8 cellular contexts compared by ENCODE assay signal in the genomic region with DNA sequence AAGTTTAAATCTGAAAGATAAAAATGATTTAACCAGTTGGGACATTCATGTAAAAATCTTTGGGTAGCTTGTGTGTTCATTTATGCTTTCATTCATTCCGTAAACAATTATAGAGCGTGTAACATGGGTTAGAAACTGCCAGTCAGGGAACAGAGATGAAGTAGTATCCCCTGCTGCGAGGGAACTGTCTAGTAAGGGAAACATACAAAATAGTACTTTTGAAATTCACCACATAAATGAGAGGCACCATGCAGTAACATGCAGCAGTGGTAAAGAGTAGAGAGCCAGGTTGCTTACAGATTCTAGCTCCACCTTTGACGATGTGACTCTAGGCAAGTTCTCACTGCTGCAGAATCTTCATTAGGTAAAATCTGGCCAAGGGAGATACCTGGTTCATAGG. TPM values are rescaled to one million over a fixed set of nuclear protein-coding genes. Genes with fewer than 3 reads are reported as not detected.
DNase-seq lines count a peak whose midpoint lies in the region; ATAC-seq, FAIRE-seq and TF ChIP-seq lines count a peak whose summit lies in the region.

No MANE protein-coding gene starts in this region.

- peaks cover 45% of the 10 kb centered on the region for H3K79me2 ChIP-seq in OCI-LY1 (ENCODE audit: insufficient read depth, low read length)
- H3K79me2 ChIP-seq in endothelial cell of umbilical vein (ENCODE audit: control insufficient read depth, insufficient read depth, low read length), result peaks cover 39% of the 10 kb centered on the region

- FAIRE-seq in endothelial cell of umbilical vein (lab: Jason Lieb, UNC), result no peak

- H3K9me3 ChIP-seq in OCI-LY1 (ENCODE audit: low read length) (no peaks in the 10 kb centered on the region), endothelial cell of umbilical vein (replicated peaks; ENCODE audit: control insufficient read depth, insufficient read depth, low read length) (no peaks in the 10 kb centered on the region), colonic mucosa (no peaks in the 10 kb centered on the region)

- no peak for ATAC-seq in HG03439 (IDR thresholded peaks at IDR 0.05; ENCODE audit: unreplicated experiment)

- H3F3A ChIP-seq in OCI-LY1 (ENCODE audit: insufficient read depth, low read length), result no peaks in the 10 kb centered on the region

- no peaks in the 10 kb centered on the region for H3K9me2 ChIP-seq in OCI-LY1 (ENCODE audit: low read depth, low read length)

- POLR2A ChIA-PET in endothelial cell of umbilical vein (lab: Charles Lee), result interaction anchor here (0.7 to 0.9 kb wide), 2 partner anchors 11 to 12 kb away, joined by 3 read pairs; no protein-coding TSS in a partner anchor

- H3K27me3 ChIP-seq in OCI-LY1 (ENCODE audit: insufficient read depth, low read length) (no peaks in the 10 kb centered on the region), endothelial cell of umbilical vein (ENCODE audit: control insufficient read depth in 2 of 2, insufficient read depth in 2 of 2, low read length in 2 of 2) (no peaks in the 10 kb centered on the region), colonic mucosa (no peaks in the 10 kb centered on the region)

- CTCF ChIA-PET in endothelial cell of umbilical vein (lab: Charles Lee), result interaction anchor here (0.9 kb wide), 1 partner anchor 113 kb away, joined by 3 read pairs; no protein-coding TSS in a partner anchor

- H4K20me1 ChIP-seq in OCI-LY1 (ENCODE audit: insufficient read depth, low read length) (no peaks in the 10 kb centered on the region), endothelial cell of umbilical vein (replicated peaks; ENCODE audit: control insufficient read depth, extremely low read depth, insufficient read depth, low read length) (no peaks in the 10 kb centered on the region)

- H2AFZ ChIP-seq in OCI-LY1 (ENCODE audit: low read length), result peak overlapping the region; percentile 18; the same call in 1 of the 2 replicates
- peak overlapping the region; percentile 36 for H2AFZ ChIP-seq in endothelial cell of umbilical vein (ENCODE audit: low read depth, low read length)

- H3K4me2 ChIP-seq in OCI-LY1 (ENCODE audit: low read length), result peak overlapping the region; percentile 84
- peak overlapping the region; percentile 95 for H3K4me2 ChIP-seq in endothelial cell of umbilical vein (ENCODE audit: insufficient read depth, low read length)

- no peaks in the 10 kb centered on the region for H3K9me1 ChIP-seq in endothelial cell of umbilical vein (replicated peaks; ENCODE audit: control insufficient read depth, extremely low read depth, insufficient read depth, low read length)

- TF ChIP-seq POLR2A in endothelial cell of umbilical vein (IDR thresholded peaks at IDR 0.05; ENCODE audit: low read depth, low read length), result no peak

- dilution Hi-C loops in endothelial cell of umbilical vein (cut with MboI; ENCODE audit: extremely low pct_ligation_motif_present, low sequenced_read_pairs), result no loop called here

- H3K36me3 ChIP-seq in OCI-LY1 (ENCODE audit: insufficient read depth, low read length) (peaks cover 12% of the 10 kb centered on the region), endothelial cell of umbilical vein (ENCODE audit: control insufficient read depth in 2 of 2, extremely low read depth in 1 of 2, insufficient read depth in 2 of 2, low read length in 2 of 2) (no peaks in the 10 kb centered on the region), colonic mucosa (no peaks in the 10 kb centered on the region)

- peak overlapping the region; percentile 89 for H3K27ac ChIP-seq in OCI-LY1 (ENCODE audit: low read depth, low read length, poor library complexity, severe bottlenecking)
- peak overlapping the region; percentile 87 for H3K27ac ChIP-seq in endothelial cell of umbilical vein (ENCODE audit: insufficient read depth, low read depth, low read length)
- H3K27ac ChIP-seq in colonic mucosa, result no peak overlapping the region

- intact Hi-C loops in endothelial cell of umbilical vein (cut with micrococcal nuclease) (no loop called here), colonic mucosa (cut with DNase I) (no loop called here)

- H3K4me3 ChIP-seq in OCI-LY1 (ENCODE audit: low read depth, low read length, poor library complexity, severe bottlenecking) (peak overlapping the region; percentile 67), endothelial cell of umbilical vein (replicated peaks in 1 of 3; ENCODE audit: insufficient read depth in 1 of 3, low read depth in 1 of 3, low read length in 3 of 3) (peak overlapping the region; percentile 72 to 86 (median 75)), colonic mucosa (no peak overlapping the region)

- DNase-seq in NCI-H1092 treated with DMSO at 0.1 percent for 48 hours (lab: John Stamatoyannopoulos, UW) (peak; percentile 16), NCI-H1092 (lab: John Stamatoyannopoulos, UW) (no peak), endothelial cell of umbilical vein (ENCODE audit: low read depth, low spot score) (peak; percentile 16), renal cortical epithelial cell (ENCODE audit: low read depth) (peak; percentile 15), middle frontal gyrus (ENCODE audit: extremely low spot score, low spot score) (no peak), colonic mucosa (no peak)

- TF ChIP-seq CTCF in OCI-LY1 (IDR thresholded peaks at IDR 0.05; ENCODE audit: low read length) (no peak), endothelial cell of umbilical vein (IDR thresholded peaks at IDR 0.05; ENCODE audit: extremely low read depth in 1 of 2, insufficient read depth in 1 of 2, low read depth in 1 of 2, low read length in 2 of 2) (no peak), colonic mucosa (IDR thresholded peaks at IDR 0.05) (no peak)

- BruUV-seq in endothelial cell of umbilical vein (replicated peaks; lab: Mats Ljungman, UMichigan), result no TSS peak

- peaks cover 51% of the 10 kb centered on the region for H3K4me1 ChIP-seq in OCI-LY1 (ENCODE audit: insufficient read depth, low read length, severe bottlenecking)
- H3K4me1 ChIP-seq in endothelial cell of umbilical vein (ENCODE audit: control insufficient read depth, extremely low read depth, insufficient read depth, low read length), result peaks cover 18% of the 10 kb centered on the region
- peaks cover 6% of the 10 kb centered on the region for H3K4me1 ChIP-seq in colonic mucosa

- peak overlapping the region; percentile 85 for H3K9ac ChIP-seq in OCI-LY1 (ENCODE audit: low read length)
- H3K9ac ChIP-seq in endothelial cell of umbilical vein (replicated peaks; ENCODE audit: extremely low read depth, insufficient read depth, low read length), result peak overlapping the region; percentile 89
- H3K9ac ChIP-seq in colonic mucosa (ENCODE audit: low read depth in 2 of 2, low read length in 2 of 2), result no peak overlapping the region

TF ChIP-seq in endothelial cell of umbilical vein, 7 proteins besides CTCF, POLR2A, EP300 and RAD21:
- TF ChIP-seq, protein P1, sequence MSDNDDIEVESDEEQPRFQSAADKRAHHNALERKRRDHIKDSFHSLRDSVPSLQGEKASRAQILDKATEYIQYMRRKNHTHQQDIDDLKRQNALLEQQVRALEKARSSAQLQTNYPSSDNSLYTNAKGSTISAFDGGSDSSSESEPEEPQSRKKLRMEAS (IDR thresholded peaks at IDR 0.05; ENCODE audit: insufficient read depth, insufficient read length), result no peak
- no peak for TF ChIP-seq MYC (IDR thresholded peaks at IDR 0.05; ENCODE audit: low read depth, low read length)
- no peak for TF ChIP-seq POLR2AphosphoS5 (IDR thresholded peaks at IDR 0.05; ENCODE audit: insufficient read depth, low read depth, low read length)
- TF ChIP-seq EZH2 (IDR thresholded peaks at IDR 0.05; ENCODE audit: borderline replicate concordance, low read depth, low read length, severe bottlenecking), result no peak
- TF ChIP-seq JUN (IDR thresholded peaks at IDR 0.05; ENCODE audit: borderline replicate concordance, insufficient read depth, insufficient read length, low read depth), result no peak
- TF ChIP-seq FOS (IDR thresholded peaks at IDR 0.05; ENCODE audit: borderline replicate concordance, insufficient read depth, low read length), result no peak

RNA-seq across cellular contexts. Expression of a gene that starts 0.9 kb away (rescaled TPM):
- total RNA-seq in endothelial cell of umbilical vein, result 6.5 and 7.1 TPM in 2 replicates
- polyA plus RNA-seq in endothelial cell of umbilical vein, result 1.6 and 1.9 TPM in 2 replicates
- polyA plus RNA-seq in endothelial cell of umbilical vein (2011; cell fraction: cytosol; rRNA removed), result 2.3 and 2.5 TPM in 2 replicates
- polyA plus RNA-seq in endothelial cell of umbilical vein (2011; cell fraction: nucleus; rRNA removed), result 9.3 and 11.8 TPM in 2 replicates
- polyA plus RNA-seq in endothelial cell of umbilical vein (2012), result 3.2 and 4.6 TPM in 2 replicates
- 2.9 and 5.3 TPM in 2 replicates for polyA minus RNA-seq in endothelial cell of umbilical vein
- 1.1 TPM for polyA minus RNA-seq in endothelial cell of umbilical vein (2011; cell fraction: cytosol; rRNA and poly(A)+ RNA removed)
- polyA minus RNA-seq in endothelial cell of umbilical vein (2011; cell fraction: nucleus; rRNA and poly(A)+ RNA removed), result 6.2 and 10.8 TPM in 2 replicates
- total RNA-seq in renal cortical epithelial cell, result 10.8 and 15.4 TPM in 2 replicates
- 1 to 10 TPM; 6.8 to 8.5 TPM for total RNA-seq in colonic mucosa

RNA-seq across cellular contexts. Expression of a gene that starts 1.2 kb away (rescaled TPM):
- total RNA-seq in endothelial cell of umbilical vein, result 28.7 and 33.7 TPM in 2 replicates
- 6.2 and 9.4 TPM in 2 replicates for polyA plus RNA-seq in endothelial cell of umbilical vein
- 11.6 and 11.9 TPM in 2 replicates for polyA plus RNA-seq in endothelial cell of umbilical vein (2011; cell fraction: cytosol; rRNA removed)
- 24.6 and 29.6 TPM in 2 replicates for polyA plus RNA-seq in endothelial cell of umbilical vein (2011; cell fraction: nucleus; rRNA removed)
- polyA plus RNA-seq in endothelial cell of umbilical vein (2012), result 9.1 and 24.1 TPM in 2 replicates
- 41.9 and 58.0 TPM in 2 replicates for polyA minus RNA-seq in endothelial cell of umbilical vein
- 13.5 TPM for polyA minus RNA-seq in endothelial cell of umbilical vein (2011; cell fraction: cytosol; rRNA and poly(A)+ RNA removed)
- 50.3 and 93.8 TPM in 2 replicates for polyA minus RNA-seq in endothelial cell of umbilical vein (2011; cell fraction: nucleus; rRNA and poly(A)+ RNA removed)
- 9.6 and 21.9 TPM in 2 replicates for total RNA-seq in renal cortical epithelial cell
- 10 to 100 TPM in 1 of 2 donors, 1 to 10 TPM in 1; 5.3 to 18.5 TPM for total RNA-seq in colonic mucosa

Comparison
In these comparisons a context has a peak if more than half of its experiments do, and no peak if none do; other contexts are left out.
1. DNase-seq: peak in NCI-H1092 treated with DMSO at 0.1 percent for 48 hours (single experiment), endothelial cell of umbilical vein (single experiment) and renal cortical epithelial cell (single experiment); none in NCI-H1092 (single experiment), middle frontal gyrus (single experiment) and colonic mucosa (single experiment).
2. H3K9ac ChIP-seq: peak in OCI-LY1 (single experiment) and endothelial cell of umbilical vein (single experiment); none in colonic mucosa (0 of 2).